ENCODE assay signal across 12 cellular contexts in genomic region chr5:149940077-149940574, GRCh38. TPM values are rescaled to one million over a fixed set of nuclear protein-coding genes. Genes with fewer than 3 reads are reported as not detected.
DNase-seq lines count a peak whose midpoint lies in the region; ATAC-seq, FAIRE-seq and TF ChIP-seq lines count a peak whose summit lies in the region.
"Had no signal": no experiment of that assay in that cellular context is flagged by ENCODE, and none has a peak within 500 bp of the region (broad histone marks: within the 10 kb centered on the region; RNA-seq: fewer than 3 reads in every experiment).

No MANE protein-coding gene starts in this region.

- 80 to 94% (median 81%) methylated on average over 9 of the region's 9 CpGs for WGBS in stomach, 5 donors

- no peaks in the 10 kb centered on the region for H3K9me3 Mint-ChIP-seq in CD8-positive, alpha-beta memory T cell
- H3K9me3 Mint-ChIP-seq: dendritic cell treated with granulocyte-macrophage colony-stimulating factor and Interleukin-4, amounts not matched to agents 40 ng/mL and 50 ng/mL, for 4 days had no signal

- H3K4me3 Mint-ChIP-seq in CD8-positive, alpha-beta memory T cell: no peak overlapping the region
- H3K4me3 Mint-ChIP-seq: dendritic cell treated with granulocyte-macrophage colony-stimulating factor and Interleukin-4, amounts not matched to agents 40 ng/mL and 50 ng/mL, for 4 days had no signal

- no peak overlapping the region for H3K4me3 ChIP-seq in CD8-positive, alpha-beta memory T cell (ENCODE audit: low read length)
- H3K4me3 ChIP-seq in cardiac fibroblast (replicated peaks in 1 of 2; ENCODE audit: low read depth in 2 of 2, low read length in 2 of 2) (no peak overlapping the region), stomach (no peak overlapping the region)

- no peak overlapping the region for H3K27ac Mint-ChIP-seq in CD8-positive, alpha-beta memory T cell
- H3K27ac Mint-ChIP-seq: dendritic cell treated with granulocyte-macrophage colony-stimulating factor and Interleukin-4, amounts not matched to agents 40 ng/mL and 50 ng/mL, for 4 days had no signal

- POLR2A ChIA-PET in CD8-positive, alpha-beta memory T cell (lab: Charles Lee): no interaction called here

- no peaks in the 10 kb centered on the region for H3K4me1 ChIP-seq in CD8-positive, alpha-beta memory T cell (ENCODE audit: insufficient read depth, low read length)
- H3K4me1 ChIP-seq in stomach: peaks cover 0 to 9% (median 2%) of the 10 kb centered on the region in 4 donors

- TF ChIP-seq POLR2A in stomach (IDR thresholded peaks at IDR 0.05): no peak

- H3K36me3 Mint-ChIP-seq in CD8-positive, alpha-beta memory T cell: no peaks in the 10 kb centered on the region

- ATAC-seq in GM21515 (IDR thresholded peaks at IDR 0.05; ENCODE audit: unreplicated experiment) (peak; percentile 84), GM19328 (IDR thresholded peaks at IDR 0.05; ENCODE audit: unreplicated experiment) (no peak)

- TF ChIP-seq CTCF in cardiac fibroblast (IDR thresholded peaks at IDR 0.05; ENCODE audit: low read depth, low read length): no peak
- no peak for TF ChIP-seq CTCF in stomach (IDR thresholded peaks at IDR 0.05)

- CTCF ChIA-PET in CD8-positive, alpha-beta memory T cell (lab: Charles Lee): no interaction called here

- no peaks in the 10 kb centered on the region for H3K4me1 Mint-ChIP-seq in CD8-positive, alpha-beta memory T cell

- no peak for FAIRE-seq in frontal cortex (lab: Jason Lieb, UNC)

- intact Hi-C loops in stomach (cut with DNase I; ENCODE audit: low total_unique reads): no loop called here

- no peaks in the 10 kb centered on the region for H3K36me3 ChIP-seq in CD8-positive, alpha-beta memory T cell (ENCODE audit: insufficient read depth, low read length)
- H3K36me3 ChIP-seq in stomach: no peaks in the 10 kb centered on the region

- TF ChIP-seq EP300 in stomach (IDR thresholded peaks at IDR 0.05): no peak

- no peaks in the 10 kb centered on the region for H3K9me3 ChIP-seq in CD8-positive, alpha-beta memory T cell (ENCODE audit: low read length)
- H3K9me3 ChIP-seq in stomach: no peaks in the 10 kb centered on the region

- no peak for DNase-seq in CD8-positive, alpha-beta memory T cell
- DNase-seq in M059J (ENCODE audit: low read depth) (peak; percentile 58), cardiac fibroblast (ENCODE audit: low read depth in 2 of 2) (peak; percentile 78 to 80), GM03348 (ENCODE audit: low spot score) (no peak), frontal cortex (ENCODE audit: low spot score in 2 of 2) (no peak), stomach (no peak)
- DNase-seq: left ventricle myocardium superior, NCI-H2171 had no signal

- peaks cover 5 to 11% of the 10 kb centered on the region in 2 donors for H3K27me3 Mint-ChIP-seq in CD8-positive, alpha-beta memory T cell
- H3K27me3 Mint-ChIP-seq: dendritic cell treated with granulocyte-macrophage colony-stimulating factor and Interleukin-4, amounts not matched to agents 40 ng/mL and 50 ng/mL, for 4 days had no signal

- no peaks in the 10 kb centered on the region for H3K27me3 ChIP-seq in CD8-positive, alpha-beta memory T cell (ENCODE audit: insufficient read depth, low read length, poor library complexity, severe bottlenecking)
- H3K27me3 ChIP-seq in stomach: no peaks in the 10 kb centered on the region

- peak overlapping the region; percentile 43 for H3K27ac ChIP-seq in CD8-positive, alpha-beta memory T cell (ENCODE audit: low read depth, low read length)
- no peak overlapping the region for H3K27ac ChIP-seq in stomach
- H3K27ac ChIP-seq: C4-2B had no signal

RNA-seq across cellular contexts. Expression of gene PDE6A, which starts 4.5 kb away (rescaled TPM):
- total RNA-seq in CD8-positive, alpha-beta memory T cell: not detected
- not detected for polyA plus RNA-seq in CD8-positive, alpha-beta memory T cell
- total RNA-seq in M059J (2014; rRNA removed; shearing (Covaris generic)): 0.02 and 0.22 TPM in 2 replicates
- total RNA-seq in frontal cortex (not detected), stomach (under 1 TPM in 1 of 5 donors, not detected in 4; under 0.01 TPM)
- polyA plus RNA-seq in stomach: under 1 TPM in 1 of 3 donors, not detected in 2; 0.80 TPM

RNA-seq across cellular contexts. Expression of gene SLC26A2, which starts 20.4 kb away (rescaled TPM):
- total RNA-seq in CD8-positive, alpha-beta memory T cell: 10 to 100 TPM in 1 of 2 experiments, 1 to 10 TPM in 1; 9.7 to 10.2 TPM
- polyA plus RNA-seq in CD8-positive, alpha-beta memory T cell: 4.6 TPM
- total RNA-seq in M059J (2014; rRNA removed; shearing (Covaris generic)): 11.9 and 17.5 TPM in 2 replicates
- total RNA-seq in frontal cortex (16.3 TPM), stomach (100 to 1,000 TPM in 1 of 5 donors, 10 to 100 TPM in 1, 1 to 10 TPM in 3; 3.6 to 135 (median 8.4) TPM)
- 1 to 10 TPM in 2 of 3 donors, under 1 TPM in 1; 0.81 to 7.4 (median 1.2) TPM for polyA plus RNA-seq in stomach

Comparison
In these comparisons a context has a peak if more than half of its experiments do, and no peak if none do; other contexts are left out.
1. DNase-seq: peak in M059J (single experiment) and cardiac fibroblast (2 of 2); none in CD8-positive, alpha-beta memory T cell (0 of 5), GM03348 (single experiment), frontal cortex (0 of 2) and stomach (single experiment).